ENCODE assay signal across 8 cellular contexts in the genomic region with DNA sequence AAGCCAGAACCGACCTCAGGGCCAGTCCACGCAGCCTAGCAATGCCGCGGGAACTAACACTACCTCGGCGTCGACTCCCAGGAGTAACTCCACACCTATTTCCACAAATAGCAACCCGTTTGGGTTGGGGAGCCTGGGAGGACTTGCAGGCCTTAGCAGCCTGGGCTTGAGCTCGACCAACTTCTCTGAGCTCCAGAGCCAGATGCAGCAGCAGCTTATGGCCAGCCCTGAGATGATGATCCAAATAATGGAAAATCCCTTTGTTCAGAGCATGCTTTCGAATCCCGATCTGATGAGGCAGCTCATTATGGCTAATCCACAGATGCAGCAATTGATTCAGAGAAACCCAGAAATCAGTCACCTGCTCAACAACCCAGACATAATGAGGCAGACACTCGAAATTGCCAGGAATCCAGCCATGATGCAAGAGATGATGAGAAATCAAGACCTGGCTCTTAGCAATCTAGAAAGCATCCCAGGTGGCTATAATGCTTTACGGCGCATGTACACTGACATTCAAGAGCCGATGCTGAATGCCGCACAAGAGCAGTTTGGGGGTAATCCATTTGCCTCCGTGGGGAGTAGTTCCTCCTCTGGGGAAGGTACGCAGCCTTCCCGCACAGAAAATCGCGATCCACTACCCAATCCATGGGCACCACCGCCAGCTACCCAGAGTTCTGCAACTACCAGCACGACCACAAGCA. TPM values are rescaled to one million over a fixed set of nuclear protein-coding genes. Genes with fewer than 3 reads are reported as not detected.
DNase-seq lines count a peak whose midpoint lies in the region; ATAC-seq and TF ChIP-seq lines count a peak whose summit lies in the region.

No MANE protein-coding gene starts in this region.

- peaks cover 35% of the 10 kb centered on the region for H3K36me3 Mint-ChIP-seq in activated CD4-positive, alpha-beta memory T cell treated with anti-CD3 and anti-CD28 coated beads, Interleukin-2, amount 10 ng/mL, durations not matched to agents 7 days and 5 days (ENCODE audit: low read depth)
- H3K36me3 Mint-ChIP-seq in naive thymus-derived CD4-positive, alpha-beta T cell = peaks cover 0 to 36% (median 4%) of the 10 kb centered on the region in 5 donors

- H3K27me3 Mint-ChIP-seq in activated CD4-positive, alpha-beta memory T cell treated with anti-CD3 and anti-CD28 coated beads, Interleukin-2, amount 10 ng/mL, durations not matched to agents 7 days and 5 days = no peaks in the 10 kb centered on the region
- H3K27me3 Mint-ChIP-seq in naive thymus-derived CD4-positive, alpha-beta T cell = no peaks in the 10 kb centered on the region

- H3F3A ChIP-seq in Loucy (ENCODE audit: low read depth) = no peaks in the 10 kb centered on the region

- intact Hi-C loops in esophagus muscularis mucosa (cut with DNase I) = loop anchor here (5.0 to 10.0 kb wide), 2 partner anchors 163 to 430 kb away; partner anchors contain the start of genes NBDY and SPIN3
- intact Hi-C loops in naive thymus-derived CD4-positive, alpha-beta T cell (cut with micrococcal nuclease) = loop anchor here (2.0 to 10.0 kb wide), 13 partner anchors 164 to 1757 kb away; partner anchors contain the start of genes RRAGB (in 2 of the 2), KLF8 (in 1 of the 2), MAGED2 (in 1 of the 2) and NBDY (in 1 of the 2)

- CTCF ChIA-PET in activated CD4-positive, alpha-beta memory T cell treated with anti-CD3 and anti-CD28 coated beads, Interleukin-2, amount 10 ng/mL, durations not matched to agents 7 days and 5 days (lab: Charles Lee) = interaction anchor here (0.9 kb wide), 1 partner anchor 164 kb away, joined by 3 read pairs; no protein-coding TSS in a partner anchor
- CTCF ChIA-PET in naive thymus-derived CD4-positive, alpha-beta T cell (lab: Charles Lee) = interaction anchor here (0.6 to 1.4 kb wide), 4 partner anchors 164 to 283 kb away, joined by 3 to 5 read pairs (median 4); no protein-coding TSS in a partner anchor

- no peak for TF ChIP-seq CTCF in C4-2B (conservative IDR thresholded peaks at IDR 0.05)
- no peak for TF ChIP-seq CTCF in Loucy (conservative IDR thresholded peaks at IDR 0.05; ENCODE audit: low read length)
- TF ChIP-seq CTCF in esophagus muscularis mucosa (IDR thresholded peaks at IDR 0.05) = no peak

- DNase-seq in activated CD4-positive, alpha-beta memory T cell treated with anti-CD3 and anti-CD28 coated beads, Interleukin-2, amount 10 ng/mL, durations not matched to agents 7 days and 5 days = peak; percentile 25
- DNase-seq in esophagus muscularis mucosa (ENCODE audit: extremely low spot score) = no peak
- DNase-seq in naive thymus-derived CD4-positive, alpha-beta T cell = peak in 8 of 9 donors; percentile 3 to 39 (median 20)

- H3K27me3 ChIP-seq in Loucy (ENCODE audit: insufficient read depth, low read length, poor library complexity, severe bottlenecking) = no peaks in the 10 kb centered on the region
- no peaks in the 10 kb centered on the region for H3K27me3 ChIP-seq in esophagus muscularis mucosa
- no peaks in the 10 kb centered on the region for H3K27me3 ChIP-seq in naive thymus-derived CD4-positive, alpha-beta T cell (ENCODE audit: control insufficient read depth in 2 of 2, insufficient read depth in 2 of 2, low read length in 2 of 2)
- no peaks in the 10 kb centered on the region for H3K27me3 ChIP-seq in thymus (ENCODE audit: control insufficient read depth, insufficient read depth)

- no peaks in the 10 kb centered on the region for H3K36me3 ChIP-seq in Loucy (ENCODE audit: insufficient read depth, low read length)
- no peaks in the 10 kb centered on the region for H3K36me3 ChIP-seq in esophagus muscularis mucosa
- H3K36me3 ChIP-seq in naive thymus-derived CD4-positive, alpha-beta T cell (ENCODE audit: control insufficient read depth in 2 of 3, insufficient read depth in 3 of 3, low read length in 3 of 3) = no peaks in the 10 kb centered on the region
- peaks cover 6% of the 10 kb centered on the region for H3K36me3 ChIP-seq in thymus (ENCODE audit: control insufficient read depth, insufficient read depth)

- ATAC-seq in GM19467 (IDR thresholded peaks at IDR 0.05; ENCODE audit: unreplicated experiment) (peak; percentile 16), HG03139 (IDR thresholded peaks at IDR 0.05; ENCODE audit: unreplicated experiment) (no peak)
- peak; percentile 4 for ATAC-seq in naive thymus-derived CD4-positive, alpha-beta T cell

- H3K4me1 Mint-ChIP-seq in activated CD4-positive, alpha-beta memory T cell treated with anti-CD3 and anti-CD28 coated beads, Interleukin-2, amount 10 ng/mL, durations not matched to agents 7 days and 5 days = peaks cover 18% of the 10 kb centered on the region
- H3K4me1 Mint-ChIP-seq in naive thymus-derived CD4-positive, alpha-beta T cell = peaks cover 8 to 27% (median 20%) of the 10 kb centered on the region in 7 donors

- H4K20me1 ChIP-seq in Loucy (ENCODE audit: insufficient read depth, low read length, poor library complexity, severe bottlenecking) = peaks cover 44% of the 10 kb centered on the region

- no peaks in the 10 kb centered on the region for H3K9me2 ChIP-seq in Loucy (replicated peaks; ENCODE audit: low read depth, low read length)

- H3K27ac ChIP-seq in C4-2B (peak overlapping the region; percentile 93), esophagus muscularis mucosa (replicated peaks in 1 of 4) (peak overlapping the region; percentile 93 to 96 (median 95)), thymus (ENCODE audit: low read depth) (peak overlapping the region; percentile 94)
- peak overlapping the region; percentile 85 for H3K27ac ChIP-seq in naive thymus-derived CD4-positive, alpha-beta T cell (ENCODE audit: low read depth, low read length)

- peak overlapping the region; percentile 82 for H3K4me3 Mint-ChIP-seq in activated CD4-positive, alpha-beta memory T cell treated with anti-CD3 and anti-CD28 coated beads, Interleukin-2, amount 10 ng/mL, durations not matched to agents 7 days and 5 days
- H3K4me3 Mint-ChIP-seq in naive thymus-derived CD4-positive, alpha-beta T cell = peak overlapping the region; percentile 88 to 98 (median 94)

- H3K4me2 ChIP-seq in Loucy (ENCODE audit: low read depth, low read length, poor library complexity, severe bottlenecking) = peak overlapping the region; percentile 93

- peak overlapping the region; percentile 97 for H3K27ac Mint-ChIP-seq in activated CD4-positive, alpha-beta memory T cell treated with anti-CD3 and anti-CD28 coated beads, Interleukin-2, amount 10 ng/mL, durations not matched to agents 7 days and 5 days
- H3K27ac Mint-ChIP-seq in naive thymus-derived CD4-positive, alpha-beta T cell = peak overlapping the region; percentile 93 to 100 (median 98)

- H3K4me3 ChIP-seq in Loucy (ENCODE audit: low read length, poor library complexity, severe bottlenecking) (peak overlapping the region; percentile 98), esophagus muscularis mucosa (peak overlapping the region; percentile 64 to 77 (median 69)), thymus (ENCODE audit: low read length) (peak overlapping the region; percentile 73)
- peak overlapping the region; percentile 98 for H3K4me3 ChIP-seq in naive thymus-derived CD4-positive, alpha-beta T cell (ENCODE audit: low read length)

- H2AFZ ChIP-seq in Loucy (ENCODE audit: low read length) = peak overlapping the region; percentile 97

- peak overlapping the region; percentile 94 for H3K9ac ChIP-seq in Loucy (ENCODE audit: low read depth, low read length, poor library complexity, severe bottlenecking)

- H3K9me3 Mint-ChIP-seq in activated CD4-positive, alpha-beta memory T cell treated with anti-CD3 and anti-CD28 coated beads, Interleukin-2, amount 10 ng/mL, durations not matched to agents 7 days and 5 days = no peaks in the 10 kb centered on the region
- H3K9me3 Mint-ChIP-seq in naive thymus-derived CD4-positive, alpha-beta T cell = peaks cover 0 to 1% (median 0%) of the 10 kb centered on the region in 11 donors

- peaks cover 4% of the 10 kb centered on the region for H3K4me1 ChIP-seq in Loucy (ENCODE audit: insufficient read depth, low read length, poor library complexity, severe bottlenecking)
- H3K4me1 ChIP-seq in esophagus muscularis mucosa = peaks cover 0 to 53% (median 24%) of the 10 kb centered on the region in 4 donors
- H3K4me1 ChIP-seq in naive thymus-derived CD4-positive, alpha-beta T cell (ENCODE audit: control insufficient read depth in 2 of 2, insufficient read depth in 2 of 2, low read length in 2 of 2) = peaks cover 4 to 12% of the 10 kb centered on the region in 2 donors
- no peaks in the 10 kb centered on the region for H3K4me1 ChIP-seq in thymus (ENCODE audit: control insufficient read depth, insufficient read depth, low read length)

- 47% methylated on average over 13 of the region's 23 CpGs for WGBS in esophagus muscularis mucosa
- WGBS in thymus = 3% methylated on average over 23 of the region's 23 CpGs

- H3K9me3 ChIP-seq in Loucy (ENCODE audit: insufficient read depth, low read depth, low read length) (no peaks in the 10 kb centered on the region), esophagus muscularis mucosa (no peaks in the 10 kb centered on the region), thymus (ENCODE audit: control insufficient read depth) (no peaks in the 10 kb centered on the region)
- H3K9me3 ChIP-seq in naive thymus-derived CD4-positive, alpha-beta T cell (ENCODE audit: control insufficient read depth in 2 of 3, low read length in 3 of 3) = no peaks in the 10 kb centered on the region

- H3K79me2 ChIP-seq in Loucy (ENCODE audit: insufficient read depth, low read length) = peaks cover 55% of the 10 kb centered on the region

- POLR2A ChIA-PET in activated CD4-positive, alpha-beta memory T cell treated with anti-CD3 and anti-CD28 coated beads, Interleukin-2, amount 10 ng/mL, durations not matched to agents 7 days and 5 days (lab: Charles Lee) = interaction anchor here (0.6 to 2.2 kb wide), 8 partner anchors 9 to 847 kb away, joined by 3 to 8 read pairs (median 3); partner anchors contain the start of gene RRAGB
- POLR2A ChIA-PET in naive thymus-derived CD4-positive, alpha-beta T cell (lab: Charles Lee) = interaction anchor here (0.6 to 1.8 kb wide), 6 partner anchors 9 to 282 kb away, joined by 3 to 7 read pairs (median 4); partner anchors contain the start of gene NBDY

- no peak for TF ChIP-seq EP300 in esophagus muscularis mucosa (IDR thresholded peaks at IDR 0.05)

- no peak for TF ChIP-seq POLR2A in esophagus muscularis mucosa (IDR thresholded peaks at IDR 0.05; ENCODE audit: low read depth)

RNA-seq across cellular contexts. Expression of gene UBQLN2, which starts 0.9 kb away (rescaled TPM):
- total RNA-seq in activated CD4-positive, alpha-beta memory T cell treated with anti-CD3 and anti-CD28 coated beads, Interleukin-2, amount 10 ng/mL, durations not matched to agents 7 days and 5 days = 10 to 100 TPM; 48.7 to 52.0 TPM
- 10 to 100 TPM; 26.2 to 39.7 (median 28.9) TPM for total RNA-seq in esophagus muscularis mucosa
- total RNA-seq in naive thymus-derived CD4-positive, alpha-beta T cell = 10 to 100 TPM; 48.8 to 76.5 (median 56.8) TPM
- 10 to 100 TPM; 91.2 to 94.9 TPM for polyA plus RNA-seq in naive thymus-derived CD4-positive, alpha-beta T cell
- polyA plus RNA-seq in thymus = 21.2 TPM
